Comparison of ENCODE assay signal across 12 cellular contexts in genomic region chr12:104673294-104674062, GRCh38.
DNase-seq lines count a peak whose midpoint lies in the region; ATAC-seq, FAIRE-seq and TF ChIP-seq lines count a peak whose summit lies in the region.
"Had no signal": no experiment of that assay in that cellular context is flagged by ENCODE, and none has a peak within 500 bp of the region (broad histone marks: within the 10 kb centered on the region; RNA-seq: fewer than 3 reads in every experiment).

No MANE protein-coding gene starts in this region.

- WGBS in sigmoid colon, 2 donors = 79 to 82% methylated on average over 12 of the region's 12 CpGs

- TF ChIP-seq CTCF in fibroblast of the aortic adventitia (IDR thresholded peaks at IDR 0.05; ENCODE audit: insufficient read depth, low read length) = no peak
- TF ChIP-seq CTCF in sigmoid colon (IDR thresholded peaks at IDR 0.05) = no peak

- H3K36me3 ChIP-seq in sigmoid colon = no peaks in the 10 kb centered on the region
- H3K36me3 ChIP-seq: esophagus muscularis mucosa had no signal

- FAIRE-seq in RCC 7860 (lab: Jason Lieb, UNC) = no peak
- FAIRE-seq in GM12891 (lab: Jason Lieb, UNC) = no peak

- peak overlapping the region in 3 of 4 donors; percentile 66 to 82 (median 77) for H3K27ac ChIP-seq in sigmoid colon

- DNase-seq in CD1c-positive myeloid dendritic cell (ENCODE audit: extremely low spot score) = peak; percentile 66
- DNase-seq in RCC 7860 (ENCODE audit: low spot score) = peak; percentile 27
- DNase-seq in fibroblast of the aortic adventitia (ENCODE audit: low read depth) = peak; percentile 93
- DNase-seq in sigmoid colon = no peak
- no peak for DNase-seq in GM12891 (ENCODE audit: insufficient read length, low spot score)
- no peak for DNase-seq in AML-193 (lab: John Stamatoyannopoulos, UW)
- no peak for DNase-seq in stimulated activated CD4-positive, alpha-beta T cell treated with anti-CD3 and anti-CD28 coated beads, Interleukin-15, amount 100 ng/mL, for 24 hours
- DNase-seq: H7, mucosa of descending colon, NCI-H1436 had no signal

- no peak for ATAC-seq in GM19397 (IDR thresholded peaks at IDR 0.05; ENCODE audit: unreplicated experiment)
- ATAC-seq: mucosa of descending colon had no signal

- no peak for TF ChIP-seq POLR2A in sigmoid colon (IDR thresholded peaks at IDR 0.05)
- no peak for TF ChIP-seq POLR2A in GM12891 (IDR thresholded peaks at IDR 0.05; ENCODE audit: low read depth, low read length)

- H3K9me3 ChIP-seq in sigmoid colon = no peaks in the 10 kb centered on the region
- H3K9me3 ChIP-seq: esophagus muscularis mucosa, mucosa of descending colon had no signal

- intact Hi-C loops in sigmoid colon (cut with DNase I) = loop anchor here (5.0 to 10.0 kb wide), 3 partner anchors 44 to 289 kb away; no protein-coding TSS in a partner anchor

- TF ChIP-seq EP300 in sigmoid colon (IDR thresholded peaks at IDR 0.05) = no peak

- H3K4me3 ChIP-seq in fibroblast of the aortic adventitia (ENCODE audit: low read depth, low read length) (no peak overlapping the region), sigmoid colon (no peak overlapping the region)
- H3K4me3 ChIP-seq: esophagus muscularis mucosa, mucosa of descending colon had no signal

- peaks cover 0 to 63% (median 59%) of the 10 kb centered on the region in 4 donors for H3K4me1 ChIP-seq in sigmoid colon

- no peaks in the 10 kb centered on the region for H3K27me3 ChIP-seq in sigmoid colon
- H3K27me3 ChIP-seq: esophagus muscularis mucosa had no signal

TF ChIP-seq in GM12891, 5 proteins besides CTCF, POLR2A, EP300 and RAD21:
- no peak for TF ChIP-seq POU2F2 (IDR thresholded peaks at IDR 0.05; ENCODE audit: low read depth, low read length)
- no peak for TF ChIP-seq TAF1 (IDR thresholded peaks at IDR 0.05; ENCODE audit: low read depth, low read length)
- no peak for TF ChIP-seq POLR2AphosphoS5 (IDR thresholded peaks at IDR 0.05; ENCODE audit: low read depth, low read length)
- no peak for TF ChIP-seq PAX5 (IDR thresholded peaks at IDR 0.05; ENCODE audit: insufficient read depth, low read length, severe bottlenecking)
- TF ChIP-seq SPI1 (IDR thresholded peaks at IDR 0.05; ENCODE audit: low read depth, low read length) = no peak

Comparison
In these comparisons a context has a peak if more than half of its experiments do, and no peak if none do; other contexts are left out.
1. DNase-seq: peak in CD1c-positive myeloid dendritic cell (single experiment), RCC 7860 (single experiment) and fibroblast of the aortic adventitia (single experiment); none in sigmoid colon (single experiment), GM12891 (single experiment), AML-193 (0 of 2) and stimulated activated CD4-positive, alpha-beta T cell treated with anti-CD3 and anti-CD28 coated beads, Interleukin-15, amount 100 ng/mL, for 24 hours (single experiment).